9 cellular contexts compared by ENCODE assay signal in genomic region chr1:201648066-201648910, GRCh38.
A peak's percentile ranks its signal among the peaks of the same experiment; 100 is the strongest.
DNase-seq lines count a peak whose midpoint lies in the region; ATAC-seq and TF ChIP-seq lines count a peak whose summit lies in the region.
"Had no signal": no experiment of that assay in that cellular context is flagged by ENCODE, and none has a peak within 500 bp of the region (broad histone marks: within the 10 kb centered on the region; RNA-seq: fewer than 3 reads in every experiment).

No MANE protein-coding gene starts in this region.

- peak overlapping the region; percentile 7 for H2BK120ac ChIP-seq in trophoblast cell (ENCODE audit: insufficient read depth, low read length, poor library complexity)

- H3K4me3 Mint-ChIP-seq in HFFc6 (peak overlapping the region; percentile 93), glutamatergic neuron (ENCODE audit: unreplicated experiment) (peak overlapping the region; percentile 97)
- H3K4me3 Mint-ChIP-seq in activated CD8-positive, alpha-beta T cell treated with anti-CD3 and anti-CD28 coated beads for 36 hours = peak overlapping the region; percentile 19

- H3K79me2 ChIP-seq in trophoblast cell (ENCODE audit: control insufficient read depth, insufficient read depth, low read length, poor library complexity) = peaks cover 2% of the 10 kb centered on the region

- intact Hi-C loops in activated CD8-positive, alpha-beta T cell treated with anti-CD3 and anti-CD28 coated beads for 36 hours (cut with micrococcal nuclease) = no loop called here

- ATAC-seq in activated CD8-positive, alpha-beta T cell treated with anti-CD3 and anti-CD28 coated beads for 36 hours = no peak

- H3K27me3 Mint-ChIP-seq in HFFc6 (ENCODE audit: insufficient read depth) (peaks cover 2% of the 10 kb centered on the region), glutamatergic neuron (ENCODE audit: unreplicated experiment) (peaks cover 15% of the 10 kb centered on the region)
- H3K27me3 Mint-ChIP-seq in activated CD8-positive, alpha-beta T cell treated with anti-CD3 and anti-CD28 coated beads for 36 hours = peaks cover 31% of the 10 kb centered on the region

- no peak overlapping the region for H4K12ac ChIP-seq in trophoblast cell (ENCODE audit: low read depth, low read length)

- H3K14ac ChIP-seq in trophoblast cell (ENCODE audit: low read length) = no peak overlapping the region

- DNase-seq in BE2C (peak; percentile 66), HFFc6 (peak; percentile 41), glutamatergic neuron (peak; percentile 80), trophoblast cell (no peak), GF-D8 (lab: John Stamatoyannopoulos, UW) (no peak), SW480 (ENCODE audit: low spot score) (no peak), NCI-H446 treated with DMSO at 0.1 percent for 48 hours (lab: John Stamatoyannopoulos, UW) (no peak)
- peak; percentile 7 for DNase-seq in activated CD8-positive, alpha-beta T cell treated with anti-CD3 and anti-CD28 coated beads for 36 hours

- no peak overlapping the region for H3K18ac ChIP-seq in trophoblast cell (ENCODE audit: low read length)

- H3K4me3 ChIP-seq in BE2C (ENCODE audit: low read depth, low read length) (peak overlapping the region; percentile 78), trophoblast cell (ENCODE audit: low read depth, low read length) (peak overlapping the region; percentile 54)

- H4K91ac ChIP-seq in trophoblast cell (ENCODE audit: low read depth, low read length) = no peak overlapping the region

- H3K36me3 Mint-ChIP-seq in HFFc6 (ENCODE audit: low read depth) = peaks cover 32% of the 10 kb centered on the region
- H3K36me3 Mint-ChIP-seq in activated CD8-positive, alpha-beta T cell treated with anti-CD3 and anti-CD28 coated beads for 36 hours (ENCODE audit: low read depth) = no peaks in the 10 kb centered on the region
- H3K36me3 Mint-ChIP-seq in glutamatergic neuron (ENCODE audit: unreplicated experiment) = no peaks in the 10 kb centered on the region

- H3K4me1 ChIP-seq in BE2C = no peaks in the 10 kb centered on the region; the same call in 1 of the 2 replicates
- peaks cover 21 to 23% of the 10 kb centered on the region in 2 experiments for H3K4me1 ChIP-seq in trophoblast cell (ENCODE audit: control insufficient read depth in 1 of 2, insufficient read depth in 2 of 2, low read length in 2 of 2)

- peaks cover 66% of the 10 kb centered on the region for H3K4me1 Mint-ChIP-seq in HFFc6 (ENCODE audit: low read depth)
- no peaks in the 10 kb centered on the region for H3K4me1 Mint-ChIP-seq in activated CD8-positive, alpha-beta T cell treated with anti-CD3 and anti-CD28 coated beads for 36 hours (ENCODE audit: low read depth)
- peaks cover 35% of the 10 kb centered on the region for H3K4me1 Mint-ChIP-seq in glutamatergic neuron (ENCODE audit: low read depth, unreplicated experiment)

- POLR2A ChIA-PET in activated CD8-positive, alpha-beta T cell treated with anti-CD3 and anti-CD28 coated beads for 36 hours (lab: Charles Lee) = no interaction called here

- no peaks in the 10 kb centered on the region for H3K36me3 ChIP-seq in BE2C
- peaks cover 12 to 16% of the 10 kb centered on the region in 2 experiments for H3K36me3 ChIP-seq in trophoblast cell (ENCODE audit: control insufficient read depth in 1 of 2, insufficient read depth in 2 of 2, low read length in 2 of 2)

- H2BK5ac ChIP-seq in trophoblast cell (ENCODE audit: low read depth, low read length, poor library complexity) = no peak overlapping the region

- H3K27ac ChIP-seq in trophoblast cell (ENCODE audit: low read depth, low read length) = no peak overlapping the region
- H3K27ac ChIP-seq: HL-60 had no signal

- no peak overlapping the region for H2BK12ac ChIP-seq in trophoblast cell (ENCODE audit: low read length)

- H3K27ac Mint-ChIP-seq in HFFc6 (peak overlapping the region; percentile 88), glutamatergic neuron (ENCODE audit: unreplicated experiment) (peak overlapping the region; percentile 84)
- no peak overlapping the region for H3K27ac Mint-ChIP-seq in activated CD8-positive, alpha-beta T cell treated with anti-CD3 and anti-CD28 coated beads for 36 hours

- no peak overlapping the region for H3K4ac ChIP-seq in trophoblast cell (ENCODE audit: low read depth, low read length)

- TF ChIP-seq CTCF in BE2C (IDR thresholded peaks at IDR 0.05; ENCODE audit: low read depth, low read length) (no peak), HFFc6 (IDR thresholded peaks at IDR 0.05) (no peak), glutamatergic neuron (IDR thresholded peaks at IDR 0.05; ENCODE audit: partially characterized antibody, unreplicated experiment) (no peak)
- no peak for TF ChIP-seq CTCF in activated CD8-positive, alpha-beta T cell treated with anti-CD3 and anti-CD28 coated beads for 36 hours (IDR thresholded peaks at IDR 0.05)

- no peak overlapping the region for H3K9ac ChIP-seq in trophoblast cell (ENCODE audit: low read length)

- H2AFZ ChIP-seq in trophoblast cell (ENCODE audit: insufficient read depth, low read length, poor library complexity) = no peak overlapping the region

- CTCF ChIA-PET in activated CD8-positive, alpha-beta T cell treated with anti-CD3 and anti-CD28 coated beads for 36 hours (lab: Charles Lee) = no interaction called here

- H4K8ac ChIP-seq in trophoblast cell (ENCODE audit: low read depth, low read length) = no peak overlapping the region

- H3K23ac ChIP-seq in trophoblast cell (ENCODE audit: low read length) = no peak overlapping the region

- no peak overlapping the region for H2AK5ac ChIP-seq in trophoblast cell (ENCODE audit: low read length)

- peak overlapping the region; percentile 58 for H3K4me2 ChIP-seq in trophoblast cell (ENCODE audit: low read length)

- WGBS in trophoblast cell (ENCODE audit: extremely low coverage, insufficient coverage, insufficient read length) = no CpG with 5 or more reads among the region's 82 CpGs

- peaks cover 2% of the 10 kb centered on the region for H3K79me1 ChIP-seq in trophoblast cell (ENCODE audit: low read length)

- H3K27me3 ChIP-seq in BE2C (peaks cover 12% of the 10 kb centered on the region), trophoblast cell (ENCODE audit: insufficient read depth, low read length) (peaks cover 7% of the 10 kb centered on the region)

- no peaks in the 10 kb centered on the region for H3K9me3 ChIP-seq in BE2C
- H3K9me3 ChIP-seq in trophoblast cell (ENCODE audit: insufficient read depth, low read depth, low read length) = peaks cover 2% of the 10 kb centered on the region

- no peaks in the 10 kb centered on the region for H3K9me3 Mint-ChIP-seq in HFFc6
- no peaks in the 10 kb centered on the region for H3K9me3 Mint-ChIP-seq in activated CD8-positive, alpha-beta T cell treated with anti-CD3 and anti-CD28 coated beads for 36 hours
- H3K9me3 Mint-ChIP-seq in glutamatergic neuron (ENCODE audit: unreplicated experiment) = peaks cover 23% of the 10 kb centered on the region

Comparison
In these comparisons a context has a peak if more than half of its experiments do, and no peak if none do; other contexts are left out.
1. DNase-seq: peak in BE2C (single experiment), HFFc6 (single experiment), activated CD8-positive, alpha-beta T cell treated with anti-CD3 and anti-CD28 coated beads for 36 hours (single experiment) and glutamatergic neuron (single experiment); none in trophoblast cell (0 of 2), GF-D8 (single experiment), SW480 (single experiment) and NCI-H446 treated with DMSO at 0.1 percent for 48 hours (single experiment).
2. H3K4me3 Mint-ChIP-seq: peak in every context shown above with its lines; median percentile 97 in glutamatergic neuron; 93 in HFFc6; 19 in activated CD8-positive, alpha-beta T cell treated with anti-CD3 and anti-CD28 coated beads for 36 hours.